In the genomic region with DNA sequence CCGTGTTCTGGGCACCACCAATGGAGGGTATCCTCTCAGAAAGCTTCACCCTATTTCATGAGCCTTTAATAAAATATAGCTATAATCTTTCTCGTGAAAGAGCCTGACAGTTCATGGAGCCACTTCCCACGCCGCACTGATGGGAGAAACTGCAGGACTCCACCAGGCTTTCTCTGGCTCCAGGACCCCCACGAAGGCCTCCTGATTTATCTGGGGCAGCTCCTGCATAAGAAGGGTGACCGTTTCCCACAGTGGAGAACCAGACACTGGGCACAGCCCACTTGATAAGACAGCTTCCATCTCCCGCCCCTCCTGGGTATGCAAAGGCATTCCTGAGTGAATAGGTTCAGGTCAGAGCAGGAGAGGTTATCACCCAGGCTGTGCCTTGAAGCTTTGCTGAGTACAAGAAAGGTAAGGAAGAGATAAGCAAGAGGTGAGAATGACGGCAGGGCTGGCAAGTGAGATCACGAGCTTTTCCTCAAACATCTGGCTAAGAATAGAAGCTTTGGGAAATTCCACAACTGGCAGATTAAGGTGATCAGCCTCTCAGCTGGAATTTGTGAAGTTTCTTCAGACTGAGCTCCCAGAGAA, we compare ENCODE assay signal across 19 cellular contexts.
A peak's percentile ranks its signal among the peaks of the same experiment; 100 is the strongest.
DNase-seq lines count a peak whose midpoint lies in the region; ATAC-seq and TF ChIP-seq lines count a peak whose summit lies in the region.
"Had no signal": no experiment of that assay in that cellular context is flagged by ENCODE, and none has a peak within 500 bp of the region (broad histone marks: within the 10 kb centered on the region; RNA-seq: fewer than 3 reads in every experiment).

No MANE protein-coding gene starts in this region.

- CTCF ChIA-PET in MCF 10A (lab: Yijun Ruan, JAX), result interaction anchor here (0.5 to 1.5 kb wide), 4 partner anchors 468 to 626 kb away, joined by 3 to 5 read pairs (median 3); no protein-coding TSS in a partner anchor

- H3K27ac ChIP-seq in Karpas-422 (ENCODE audit: low read length) (peak overlapping the region; percentile 67), mesodermal cell (ENCODE audit: low read depth, low read length, severe bottlenecking) (peak overlapping the region; percentile 65), esophagus squamous epithelium (no peak overlapping the region)
- H3K27ac ChIP-seq: KMS-11, SJCRH30 had no signal

- no peak overlapping the region for H3K27ac Mint-ChIP-seq in activated T-cell treated with anti-CD3 and anti-CD28 coated beads, Interleukin-2, amount 50 U/mL, for 72 hours
- H3K27ac Mint-ChIP-seq in MCF 10A (ENCODE audit: low read depth, unreplicated experiment), result no peak overlapping the region
- H3K27ac Mint-ChIP-seq: HFFc6 had no signal

- H3K36me3 ChIP-seq in Karpas-422 (ENCODE audit: insufficient read depth, low read length), result no peaks in the 10 kb centered on the region; the same call in 1 of the 2 replicates
- H3K36me3 ChIP-seq in mesodermal cell (ENCODE audit: control insufficient read depth, insufficient read depth, low read length), result no peaks in the 10 kb centered on the region
- no peaks in the 10 kb centered on the region for H3K36me3 ChIP-seq in esophagus squamous epithelium
- H3K36me3 ChIP-seq: SJCRH30 had no signal

- H3K4me3 ChIP-seq in Karpas-422 (ENCODE audit: low read length), result no peak overlapping the region
- H3K4me3 ChIP-seq in fibroblast of the aortic adventitia (ENCODE audit: low read depth, low read length), result no peak overlapping the region
- H3K4me3 ChIP-seq in mesodermal cell (ENCODE audit: extremely low read depth, insufficient read depth, low read length, poor library complexity, severe bottlenecking), result no peak overlapping the region
- H3K4me3 ChIP-seq in esophagus squamous epithelium, result no peak overlapping the region
- H3K4me3 ChIP-seq: SJCRH30 had no signal

- H3K4me3 Mint-ChIP-seq in activated T-cell treated with anti-CD3 and anti-CD28 coated beads, Interleukin-2, amount 50 U/mL, for 72 hours, result no peak overlapping the region
- no peak overlapping the region for H3K4me3 Mint-ChIP-seq in MCF 10A (ENCODE audit: unreplicated experiment)
- H3K4me3 Mint-ChIP-seq: CD8-positive, alpha-beta memory T cell; HFFc6 had no signal

- H3K9me2 ChIP-seq in Karpas-422 (replicated peaks; ENCODE audit: insufficient read depth, low read length), result no peaks in the 10 kb centered on the region

- POLR2A ChIA-PET in MCF 10A (lab: Yijun Ruan, JAX), result no interaction called here

- peaks cover 0 to 4% of the 10 kb centered on the region in 2 donors for H3K9me3 Mint-ChIP-seq in activated T-cell treated with anti-CD3 and anti-CD28 coated beads, Interleukin-2, amount 50 U/mL, for 72 hours
- no peaks in the 10 kb centered on the region for H3K9me3 Mint-ChIP-seq in MCF 10A (ENCODE audit: unreplicated experiment)
- H3K9me3 Mint-ChIP-seq: HFFc6 had no signal

- H3K4me1 ChIP-seq in Karpas-422 (ENCODE audit: low read length), result peaks cover 70% of the 10 kb centered on the region
- no peaks in the 10 kb centered on the region for H3K4me1 ChIP-seq in mesodermal cell (ENCODE audit: control insufficient read depth, insufficient read depth, low read length, poor library complexity, severe bottlenecking)
- H3K4me1 ChIP-seq in esophagus squamous epithelium, result no peaks in the 10 kb centered on the region

- WGBS in mesodermal cell (ENCODE audit: insufficient coverage in 2 of 2), 2 experiments, result 61 to 63% methylated on average over 7 to 8 of the region's 9 CpGs
- 81 to 82% methylated on average over 7 to 8 of the region's 9 CpGs for WGBS in esophagus squamous epithelium, 2 donors

- no peak overlapping the region for H3K4me2 ChIP-seq in Karpas-422 (ENCODE audit: low read depth, low read length, poor library complexity, severe bottlenecking)
- H3K4me2 ChIP-seq: KMS-11 had no signal

- H3K9ac ChIP-seq in Karpas-422 (ENCODE audit: low read length), result no peak overlapping the region
- H3K9ac ChIP-seq: KMS-11 had no signal

- no peaks in the 10 kb centered on the region for H3K27me3 Mint-ChIP-seq in activated T-cell treated with anti-CD3 and anti-CD28 coated beads, Interleukin-2, amount 50 U/mL, for 72 hours (ENCODE audit: low read depth)
- H3K27me3 Mint-ChIP-seq in MCF 10A (ENCODE audit: insufficient read depth, unreplicated experiment), result no peaks in the 10 kb centered on the region

- H3K79me2 ChIP-seq in Karpas-422 (ENCODE audit: low read length), result no peaks in the 10 kb centered on the region

- intact Hi-C loops in esophagus squamous epithelium (cut with DNase I), result no loop called here
- intact Hi-C loops in MCF 10A (cut with micrococcal nuclease), result no loop called here

- H4K20me1 ChIP-seq in Karpas-422 (ENCODE audit: insufficient read depth, low read depth, low read length), result no peaks in the 10 kb centered on the region

- no peak for TF ChIP-seq CTCF in fibroblast of the aortic adventitia (IDR thresholded peaks at IDR 0.05; ENCODE audit: insufficient read depth, low read length)
- no peak for TF ChIP-seq CTCF in esophagus squamous epithelium (IDR thresholded peaks at IDR 0.05)
- no peak for TF ChIP-seq CTCF in MCF 10A (IDR thresholded peaks at IDR 0.05; ENCODE audit: unreplicated experiment)

- TF ChIP-seq POLR2A in esophagus squamous epithelium (IDR thresholded peaks at IDR 0.05), result no peak

- H3K9me3 ChIP-seq in Karpas-422 (ENCODE audit: low read length), result no peaks in the 10 kb centered on the region
- H3K9me3 ChIP-seq in mesodermal cell (ENCODE audit: control insufficient read depth, low read length), result no peaks in the 10 kb centered on the region
- no peaks in the 10 kb centered on the region for H3K9me3 ChIP-seq in esophagus squamous epithelium
- H3K9me3 ChIP-seq: SJCRH30 had no signal

- H2AFZ ChIP-seq in Karpas-422 (ENCODE audit: low read length), result no peak overlapping the region

- H3K27me3 ChIP-seq in Karpas-422 (ENCODE audit: low read length) (no peaks in the 10 kb centered on the region), esophagus squamous epithelium (no peaks in the 10 kb centered on the region)
- H3K27me3 ChIP-seq: SJCRH30 had no signal

- peak; percentile 78 for DNase-seq in ELF-1 (ENCODE audit: low read depth, low spot score)
- no peak for DNase-seq in Karpas-422
- peak; percentile 25 for DNase-seq in fibroblast of the aortic adventitia (ENCODE audit: low read depth)
- no peak for DNase-seq in activated T-cell treated with anti-CD3 and anti-CD28 coated beads, Interleukin-2, amount 50 U/mL, for 72 hours
- no peak for DNase-seq in GM03348 (ENCODE audit: low spot score)
- no peak for DNase-seq in esophagus squamous epithelium (lab: John Stamatoyannopoulos, UW)
- DNase-seq in MCF 10A (ENCODE audit: unreplicated experiment), result no peak
- DNase-seq: C1 segment of cervical spinal cord; CD8-positive, alpha-beta memory T cell; DMS79; HFFc6; NCI-H1048; NCI-H1436; NCI-H1930; NCI-H345; NCI-H526; SJCRH30 had no signal

- no peaks in the 10 kb centered on the region for H3K4me1 Mint-ChIP-seq in activated T-cell treated with anti-CD3 and anti-CD28 coated beads, Interleukin-2, amount 50 U/mL, for 72 hours (ENCODE audit: low read depth)
- no peaks in the 10 kb centered on the region for H3K4me1 Mint-ChIP-seq in MCF 10A (ENCODE audit: insufficient read depth, unreplicated experiment)
- H3K4me1 Mint-ChIP-seq: CD8-positive, alpha-beta memory T cell had no signal

- ATAC-seq in activated T-cell treated with anti-CD3 and anti-CD28 coated beads, Interleukin-2, amount 50 U/mL, for 72 hours (replicated peaks in 1 of 2), result no peak

- no TSS peak for BruUV-seq in MCF 10A (replicated peaks; lab: Mats Ljungman, UMichigan)

- no peaks in the 10 kb centered on the region for H3K36me3 Mint-ChIP-seq in activated T-cell treated with anti-CD3 and anti-CD28 coated beads, Interleukin-2, amount 50 U/mL, for 72 hours (ENCODE audit: insufficient read depth in 2 of 2)
- H3K36me3 Mint-ChIP-seq in MCF 10A (ENCODE audit: insufficient read depth, unreplicated experiment), result no peaks in the 10 kb centered on the region
- H3K36me3 Mint-ChIP-seq: CD8-positive, alpha-beta memory T cell had no signal

Comparison
In these comparisons a context has a peak if more than half of its experiments do, and no peak if none do; other contexts are left out.
1. DNase-seq: peak in ELF-1 (single experiment) and fibroblast of the aortic adventitia (single experiment); none in Karpas-422 (single experiment), activated T-cell treated with anti-CD3 and anti-CD28 coated beads, Interleukin-2, amount 50 U/mL, for 72 hours (0 of 2), GM03348 (single experiment), esophagus squamous epithelium (single experiment) and MCF 10A (single experiment).
2. H3K27ac ChIP-seq: peak in Karpas-422 (single experiment) and mesodermal cell (single experiment); none in esophagus squamous epithelium (0 of 4).